In the genomic region with DNA sequence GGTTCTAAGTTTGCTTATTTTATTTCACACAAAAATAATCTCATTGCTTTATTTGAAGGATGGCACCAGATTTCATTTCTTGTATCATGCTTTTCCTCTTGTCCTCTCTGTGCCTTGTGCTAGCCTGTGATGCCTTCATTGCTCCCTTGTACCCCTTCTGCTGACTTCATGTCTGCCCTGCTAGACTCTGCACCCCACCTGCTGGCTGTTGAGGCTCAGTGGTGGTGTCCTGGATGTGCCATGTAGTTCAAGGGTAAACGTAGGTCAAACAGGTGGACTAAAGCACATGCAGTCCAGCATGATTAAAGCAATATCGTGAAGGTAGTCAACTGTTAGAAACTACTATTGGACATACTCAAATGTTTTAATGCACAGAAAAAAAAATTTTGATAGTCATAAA, we compare ENCODE assay signal across 1 cellular context.
TF ChIP-seq lines count a peak whose summit lies in the region.

No MANE protein-coding gene starts in this region.

TF ChIP-seq in H1, 55 proteins besides CTCF, POLR2A, EP300 and RAD21:
- TF ChIP-seq CBX5 (IDR thresholded peaks at IDR 0.05; ENCODE audit: low read depth, low read length) (no peak), SP2 (IDR thresholded peaks at IDR 0.05; ENCODE audit: low read length) (no peak), EGR1 (IDR thresholded peaks at IDR 0.05; ENCODE audit: borderline replicate concordance, low read depth, low read length) (no peak)
